Comparison of ENCODE assay signal across 32 cellular contexts in the genomic region with DNA sequence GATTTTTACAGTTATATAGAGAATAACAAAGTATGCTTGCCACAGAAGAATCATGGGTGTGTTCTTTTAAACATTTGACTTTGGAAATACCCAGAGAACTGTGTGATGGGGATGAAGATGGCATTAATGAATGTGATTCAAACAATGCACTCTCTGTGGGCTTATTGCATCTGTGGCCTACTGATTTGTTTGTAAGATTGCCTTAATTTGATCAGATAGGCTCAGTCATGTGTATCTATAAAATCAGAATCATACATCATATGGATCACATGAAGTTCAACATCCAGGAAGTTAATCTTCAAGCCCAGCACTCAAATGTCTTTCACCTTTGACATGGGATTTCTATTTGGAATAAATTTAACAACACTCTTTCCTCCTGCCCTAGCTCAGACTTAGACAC.
"Had no signal": no experiment of that assay in that cellular context is flagged by ENCODE, and none has a peak within 500 bp of the region (broad histone marks: within the 10 kb centered on the region; RNA-seq: fewer than 3 reads in every experiment).

No MANE protein-coding gene starts in this region.

- ATAC-seq: activated naive CD8-positive, alpha-beta T cell treated with anti-CD3 and anti-CD28 coated beads, Interleukin-2, amount 50 U/mL, for 24 hours; gastrocnemius medialis; psoas muscle; stimulated activated naive B cell treated with anti-CD40 and anti-IgM and Interleukin-4, amounts not matched to agents 10 μg/mL and 1 μg/mL and 100 μg/mL, for 72 hours; T-helper 17 cell had no signal

- H3K36me3 ChIP-seq: colonic mucosa, esophagus squamous epithelium, gastrocnemius medialis, neutrophil, pancreas, sigmoid colon, stomach, tibial nerve had no signal

- H3K27me3 ChIP-seq: colonic mucosa, esophagus squamous epithelium, gastrocnemius medialis, neutrophil, pancreas, sigmoid colon, stomach, tibial nerve had no signal

- H3K4me1 Mint-ChIP-seq: activated CD4-positive, alpha-beta T cell treated with anti-CD3 and anti-CD28 coated beads, Interleukin-2, amount 10 ng/mL, durations not matched to agents 24 days and 14 days; activated naive CD4-positive, alpha-beta T cell treated with anti-CD3 and anti-CD28 coated beads, Interleukin-2, amount 50 U/mL, for 24 hours; activated naive CD8-positive, alpha-beta T cell treated with anti-CD3 and anti-CD28 coated beads, Interleukin-2, amount 50 U/mL, for 24 hours; central memory CD8-positive, alpha-beta T cell; memory B cell; stimulated activated naive B cell treated with anti-CD40 and anti-IgM and Interleukin-4, amounts not matched to agents 10 μg/mL and 1 μg/mL and 100 μg/mL, for 72 hours; T-helper 17 cell had no signal

- H3K4me3 ChIP-seq: colonic mucosa, esophagus squamous epithelium, gastrocnemius medialis, pancreas, psoas muscle, sigmoid colon, stomach, tibial nerve had no signal

- H3K9me3 Mint-ChIP-seq: activated CD4-positive, alpha-beta T cell treated with anti-CD3 and anti-CD28 coated beads, Interleukin-2, amount 10 ng/mL, durations not matched to agents 24 days and 14 days; activated naive CD4-positive, alpha-beta T cell treated with anti-CD3 and anti-CD28 coated beads, Interleukin-2, amount 50 U/mL, for 24 hours; activated naive CD8-positive, alpha-beta T cell treated with anti-CD3 and anti-CD28 coated beads, Interleukin-2, amount 50 U/mL, for 24 hours; activated T-helper 2 cell treated with anti-CD3 and anti-CD28 coated beads, Interferon-gamma antibody, Interleukin-2, Interleukin-4, amounts not matched to agents 10 μg/mL and 5 μg/mL and 100 μg/mL, durations not matched to agents 14 hours and 24 hours and 36 hours; memory B cell; nephron progenitor cell; stimulated activated naive B cell treated with anti-CD40 and anti-IgM and Interleukin-4, amounts not matched to agents 10 μg/mL and 1 μg/mL and 100 μg/mL, for 72 hours had no signal

- H3K36me3 Mint-ChIP-seq: activated CD4-positive, alpha-beta memory T cell treated with anti-CD3 and anti-CD28 coated beads for 36 hours; activated naive CD4-positive, alpha-beta T cell treated with anti-CD3 and anti-CD28 coated beads, Interleukin-2, amount 50 U/mL, for 24 hours; memory B cell; stimulated activated naive B cell treated with anti-CD40 and anti-IgM and Interleukin-4, amounts not matched to agents 10 μg/mL and 1 μg/mL and 100 μg/mL, for 72 hours had no signal

- H3K4me3 Mint-ChIP-seq: activated CD4-positive, alpha-beta memory T cell treated with anti-CD3 and anti-CD28 coated beads for 36 hours; activated CD4-positive, alpha-beta T cell treated with anti-CD3 and anti-CD28 coated beads, Interleukin-2, amount 10 ng/mL, durations not matched to agents 24 days and 14 days; activated naive CD4-positive, alpha-beta T cell treated with anti-CD3 and anti-CD28 coated beads, Interleukin-2, amount 50 U/mL, for 24 hours; activated naive CD8-positive, alpha-beta T cell treated with anti-CD3 and anti-CD28 coated beads, Interleukin-2, amount 50 U/mL, for 24 hours; activated T-cell treated with anti-CD3 and anti-CD28 coated beads, Interleukin-2, amount 50 U/mL, for 24 hours; central memory CD8-positive, alpha-beta T cell; memory B cell; nephron progenitor cell; stimulated activated naive B cell treated with anti-CD40 and anti-IgM and Interleukin-4, amounts not matched to agents 10 μg/mL and 1 μg/mL and 100 μg/mL, for 72 hours; T-helper 17 cell had no signal

- H3K27ac ChIP-seq: colonic mucosa, esophagus squamous epithelium, gastrocnemius medialis, neutrophil, pancreas, psoas muscle, stomach, tibial nerve had no signal

- H3K4me1 ChIP-seq: colonic mucosa, esophagus squamous epithelium, gastrocnemius medialis, pancreas, psoas muscle had no signal

- DNase-seq: activated CD4-positive, alpha-beta memory T cell treated with anti-CD3 and anti-CD28 coated beads for 36 hours; activated CD4-positive, alpha-beta T cell treated with anti-CD3 and anti-CD28 coated beads, Interleukin-2, amount 10 ng/mL, durations not matched to agents 24 days and 14 days; activated CD4-positive, CD25-positive, alpha-beta regulatory T cell treated with anti-CD3 and anti-CD28 coated beads, Interleukin-2, amount 50 U/mL, for 72 hours; activated CD8-positive, alpha-beta memory T cell treated with anti-CD3 and anti-CD28 coated beads, Interleukin-2, amount 50 U/mL, for 48 hours; activated naive CD8-positive, alpha-beta T cell treated with anti-CD3 and anti-CD28 coated beads, Interleukin-2, amount 50 U/mL, for 24 hours; activated T-cell treated with anti-CD3 and anti-CD28 coated beads, Interleukin-2, amount 50 U/mL, for 24 hours; amygdala; colonic mucosa; effector CD8-positive, alpha-beta T cell; esophagus squamous epithelium; gastrocnemius medialis; glutamatergic neuron; hippocampal formation; left cardiac atrium; nephron progenitor cell; pancreas; psoas muscle; sigmoid colon; small intestine; stimulated activated CD4-positive, alpha-beta T cell treated with anti-CD3 and anti-CD28 coated beads, Interleukin-15, amount 100 ng/mL, for 24 hours; stimulated activated CD4-positive, alpha-beta T cell treated with anti-CD3 and anti-CD28 coated beads, Interleukin-2, amount 100 ng/mL, for 24 hours; stimulated activated naive B cell treated with anti-CD40 and anti-IgM and Interleukin-4, amounts not matched to agents 10 μg/mL and 1 μg/mL and 100 μg/mL, for 72 hours; stomach; T-helper 17 cell had no signal

- H3K27ac Mint-ChIP-seq: activated CD4-positive, alpha-beta memory T cell treated with anti-CD3 and anti-CD28 coated beads for 36 hours; activated CD4-positive, alpha-beta T cell treated with anti-CD3 and anti-CD28 coated beads, Interleukin-2, amount 10 ng/mL, durations not matched to agents 24 days and 14 days; activated naive CD4-positive, alpha-beta T cell treated with anti-CD3 and anti-CD28 coated beads, Interleukin-2, amount 50 U/mL, for 24 hours; activated naive CD8-positive, alpha-beta T cell treated with anti-CD3 and anti-CD28 coated beads, Interleukin-2, amount 50 U/mL, for 24 hours; activated T-cell treated with anti-CD3 and anti-CD28 coated beads, Interleukin-2, amount 50 U/mL, for 24 hours; activated T-helper 2 cell treated with anti-CD3 and anti-CD28 coated beads, Interferon-gamma antibody, Interleukin-2, Interleukin-4, amounts not matched to agents 10 μg/mL and 5 μg/mL and 100 μg/mL, durations not matched to agents 14 hours and 24 hours and 36 hours; memory B cell; nephron progenitor cell; stimulated activated naive B cell treated with anti-CD40 and anti-IgM and Interleukin-4, amounts not matched to agents 10 μg/mL and 1 μg/mL and 100 μg/mL, for 72 hours; T-helper 17 cell had no signal

- FAIRE-seq: bronchial epithelial cell, keratinocyte, pancreas, small intestine had no signal

- H3K27me3 Mint-ChIP-seq: activated CD4-positive, alpha-beta memory T cell treated with anti-CD3 and anti-CD28 coated beads for 36 hours; activated CD4-positive, alpha-beta T cell treated with anti-CD3 and anti-CD28 coated beads, Interleukin-2, amount 10 ng/mL, durations not matched to agents 24 days and 14 days; activated naive CD4-positive, alpha-beta T cell treated with anti-CD3 and anti-CD28 coated beads, Interleukin-2, amount 50 U/mL, for 24 hours; activated naive CD8-positive, alpha-beta T cell treated with anti-CD3 and anti-CD28 coated beads, Interleukin-2, amount 50 U/mL, for 24 hours; activated T-cell treated with anti-CD3 and anti-CD28 coated beads, Interleukin-2, amount 50 U/mL, for 24 hours; central memory CD8-positive, alpha-beta T cell; memory B cell; stimulated activated naive B cell treated with anti-CD40 and anti-IgM and Interleukin-4, amounts not matched to agents 10 μg/mL and 1 μg/mL and 100 μg/mL, for 72 hours; T-helper 17 cell had no signal

- H3K9me3 ChIP-seq: colonic mucosa, esophagus squamous epithelium, gastrocnemius medialis, neutrophil, pancreas, psoas muscle, sigmoid colon, stomach, tibial nerve had no signal
